17 cellular contexts compared by ENCODE assay signal in genomic region chr10:71715026-71715425, GRCh38. TPM values are rescaled to one million over a fixed set of nuclear protein-coding genes. Genes with fewer than 3 reads are reported as not detected.
DNase-seq lines count a peak whose midpoint lies in the region; ATAC-seq lines count a peak whose summit lies in the region.
"Had no signal": no experiment of that assay in that cellular context is flagged by ENCODE, and none has a peak within 500 bp of the region (broad histone marks: within the 10 kb centered on the region; RNA-seq: fewer than 3 reads in every experiment).

No MANE protein-coding gene starts in this region.

- H3K27me3 ChIP-seq in right cardiac atrium (ENCODE audit: control insufficient read depth, insufficient read depth) (no peaks in the 10 kb centered on the region), trophoblast cell (ENCODE audit: insufficient read depth, low read length) (no peaks in the 10 kb centered on the region)

- H3K4me3 Mint-ChIP-seq in naive thymus-derived CD8-positive, alpha-beta T cell: peak overlapping the region in 6 of 10 donors; percentile 31 to 82 (median 48)
- H3K4me3 Mint-ChIP-seq: activated CD8-positive, alpha-beta memory T cell treated with anti-CD3 and anti-CD28 coated beads, Interleukin-2, amount 10 ng/mL, durations not matched to agents 7 days and 5 days had no signal

- peak overlapping the region; percentile 79 to 99 (median 90) for H3K27ac Mint-ChIP-seq in naive thymus-derived CD8-positive, alpha-beta T cell

- no peak overlapping the region for H3K4me3 ChIP-seq in right cardiac atrium (ENCODE audit: low read length)
- H3K4me3 ChIP-seq in trophoblast cell (ENCODE audit: low read depth, low read length): no peak overlapping the region

- POLR2A ChIA-PET in naive thymus-derived CD8-positive, alpha-beta T cell (lab: Charles Lee): interaction anchor here (4.4 to 17.8 kb wide), 5 partner anchors 12 to 57 kb away, joined by 34 to 317 read pairs (median 71); partner anchors contain the start of gene VSIR

- H2BK120ac ChIP-seq in trophoblast cell (ENCODE audit: insufficient read depth, low read length, poor library complexity): no peak overlapping the region

- 86% methylated on average over 8 of the region's 8 CpGs for WGBS in right cardiac atrium
- no CpG with 5 or more reads among the region's 8 CpGs for WGBS in trophoblast cell (ENCODE audit: extremely low coverage, insufficient coverage, insufficient read length)

- ATAC-seq in right cardiac atrium: no peak
- ATAC-seq in naive thymus-derived CD8-positive, alpha-beta T cell: no peak
- ATAC-seq in GM21423 (IDR thresholded peaks at IDR 0.05; ENCODE audit: unreplicated experiment): no peak
- ATAC-seq: activated CD8-positive, alpha-beta memory T cell treated with anti-CD3 and anti-CD28 coated beads, Interleukin-2, amount 10 ng/mL, durations not matched to agents 7 days and 5 days had no signal

- H2AK5ac ChIP-seq in trophoblast cell (ENCODE audit: low read length): no peak overlapping the region

- no peak overlapping the region for H4K8ac ChIP-seq in trophoblast cell (ENCODE audit: low read depth, low read length)

- DNase-seq in right cardiac atrium (peak in 2 of 3 donors; percentile 56 to 66), cardiac septum (ENCODE audit: low spot score) (no peak), trophoblast cell (no peak), germinal center (ENCODE audit: low spot score) (no peak), SHP77 treated with DMSO at 0.1 percent for 48 hours (lab: John Stamatoyannopoulos, UW) (no peak)
- DNase-seq in naive thymus-derived CD8-positive, alpha-beta T cell: no peak
- DNase-seq: activated CD8-positive, alpha-beta memory T cell treated with anti-CD3 and anti-CD28 coated beads, Interleukin-2, amount 10 ng/mL, durations not matched to agents 7 days and 5 days; GDM1; hippocampal formation; NCI-H446 treated with DMSO at 0.1 percent for 48 hours; T-helper 9 cell had no signal

- H3K14ac ChIP-seq in trophoblast cell (ENCODE audit: low read length): no peak overlapping the region

- H3K23ac ChIP-seq in trophoblast cell (ENCODE audit: low read length): no peak overlapping the region

- peaks cover 34% of the 10 kb centered on the region for H3K4me1 ChIP-seq in right cardiac atrium (ENCODE audit: control insufficient read depth, insufficient read depth, low read length)
- H3K4me1 ChIP-seq in trophoblast cell (ENCODE audit: control insufficient read depth in 1 of 2, insufficient read depth in 2 of 2, low read length in 2 of 2): no peaks in the 10 kb centered on the region

- intact Hi-C loops in right cardiac atrium (cut with DNase I): loop anchor here in 1 of 4 donors (5.0 kb wide), 1 partner anchor 57 kb away; the partner anchor contains the start of gene VSIR
- intact Hi-C loops in cardiac septum (cut with DNase I): loop anchor here (10.0 kb wide), 1 partner anchor 170 kb away; no protein-coding TSS in a partner anchor

- H3K4me1 Mint-ChIP-seq in naive thymus-derived CD8-positive, alpha-beta T cell: peaks cover 26 to 85% (median 59%) of the 10 kb centered on the region in 4 donors

- H2AFZ ChIP-seq in trophoblast cell (ENCODE audit: insufficient read depth, low read length, poor library complexity): no peak overlapping the region

- no peaks in the 10 kb centered on the region for H3K36me3 ChIP-seq in trophoblast cell (ENCODE audit: control insufficient read depth in 1 of 2, insufficient read depth in 2 of 2, low read length in 2 of 2)

- no peak overlapping the region for H2BK12ac ChIP-seq in trophoblast cell (ENCODE audit: low read length)

- H3K79me2 ChIP-seq in trophoblast cell (ENCODE audit: control insufficient read depth, insufficient read depth, low read length, poor library complexity): no peaks in the 10 kb centered on the region

- H3K9ac ChIP-seq in trophoblast cell (ENCODE audit: low read length): no peak overlapping the region

- no peak overlapping the region for H3K18ac ChIP-seq in trophoblast cell (ENCODE audit: low read length)

- no peaks in the 10 kb centered on the region for H3K9me3 Mint-ChIP-seq in naive thymus-derived CD8-positive, alpha-beta T cell

- no peaks in the 10 kb centered on the region for H3K79me1 ChIP-seq in trophoblast cell (ENCODE audit: low read length)

- no peaks in the 10 kb centered on the region for H3K9me3 ChIP-seq in right cardiac atrium (ENCODE audit: control insufficient read depth, low read length)
- H3K9me3 ChIP-seq in trophoblast cell (ENCODE audit: insufficient read depth, low read depth, low read length): peaks cover 2% of the 10 kb centered on the region

- no peaks in the 10 kb centered on the region for H3K27me3 Mint-ChIP-seq in naive thymus-derived CD8-positive, alpha-beta T cell
- H3K27me3 Mint-ChIP-seq: activated CD8-positive, alpha-beta memory T cell treated with anti-CD3 and anti-CD28 coated beads, Interleukin-2, amount 10 ng/mL, durations not matched to agents 7 days and 5 days had no signal

- no peaks in the 10 kb centered on the region for H3K36me3 Mint-ChIP-seq in naive thymus-derived CD8-positive, alpha-beta T cell
- H3K36me3 Mint-ChIP-seq: activated CD8-positive, alpha-beta memory T cell treated with anti-CD3 and anti-CD28 coated beads, Interleukin-2, amount 10 ng/mL, durations not matched to agents 7 days and 5 days had no signal

- H3K27ac ChIP-seq in right cardiac atrium (ENCODE audit: low read length): no peak overlapping the region
- peak overlapping the region; percentile 98 for H3K27ac ChIP-seq in angular gyrus (ENCODE audit: low read depth, low read length)
- no peak overlapping the region for H3K27ac ChIP-seq in trophoblast cell (ENCODE audit: low read depth, low read length)

- H4K12ac ChIP-seq in trophoblast cell (ENCODE audit: low read depth, low read length): no peak overlapping the region

- H3K4me2 ChIP-seq in trophoblast cell (ENCODE audit: low read length): no peak overlapping the region

- H3K4ac ChIP-seq in trophoblast cell (ENCODE audit: low read depth, low read length): no peak overlapping the region

- no peak overlapping the region for H2BK5ac ChIP-seq in trophoblast cell (ENCODE audit: low read depth, low read length, poor library complexity)

- H4K91ac ChIP-seq in trophoblast cell (ENCODE audit: low read depth, low read length): no peak overlapping the region

RNA-seq across cellular contexts. Expression of gene C10orf105, which starts 4.6 kb away (rescaled TPM):
- total RNA-seq in right cardiac atrium (under 1 TPM in 3 of 4 donors, not detected in 1; 0.14 to 0.36 (median 0.24) TPM), cardiac septum (not detected)
- 0.09 TPM for polyA plus RNA-seq in right cardiac atrium
- under 1 TPM; 0.21 to 0.25 TPM for total RNA-seq in naive thymus-derived CD8-positive, alpha-beta T cell
- polyA plus RNA-seq in naive thymus-derived CD8-positive, alpha-beta T cell: under 1 TPM in 1 of 3 donors, not detected in 2; 0.10 TPM
- polyA plus RNA-seq in trophoblast cell (2013): 0.01 and 0.03 TPM in 2 replicates
- total RNA-seq: endothelial cell of umbilical vein, lung microvascular endothelial cell, osteocyte had no signal
- polyA plus RNA-seq: endothelial cell of umbilical vein had no signal

RNA-seq across cellular contexts. Expression of gene VSIR, which starts 58.3 kb away (rescaled TPM):
- total RNA-seq in right cardiac atrium: 10 to 100 TPM; 29.3 to 55.1 (median 34.4) TPM
- 36.8 TPM for polyA plus RNA-seq in right cardiac atrium
- total RNA-seq in cardiac septum: 63.0 TPM
- 100 to 1,000 TPM; 102 to 114 TPM for total RNA-seq in naive thymus-derived CD8-positive, alpha-beta T cell
- polyA plus RNA-seq in naive thymus-derived CD8-positive, alpha-beta T cell: 100 to 1,000 TPM; 211 to 343 (median 262) TPM
- 38.2 and 43.6 TPM in 2 replicates for polyA plus RNA-seq in trophoblast cell (2013)
- total RNA-seq: H1 had no signal

Comparison
In these comparisons a context has a peak if more than half of its experiments do, and no peak if none do; other contexts are left out.
1. DNase-seq: peak in right cardiac atrium (2 of 3); none in cardiac septum (single experiment), naive thymus-derived CD8-positive, alpha-beta T cell (0 of 10), trophoblast cell (0 of 2), germinal center (single experiment) and SHP77 treated with DMSO at 0.1 percent for 48 hours (single experiment).